8 cellular contexts compared by ENCODE assay signal in genomic region chr11:125429174-125429707, GRCh38.
DNase-seq lines count a peak whose midpoint lies in the region; ATAC-seq, FAIRE-seq and TF ChIP-seq lines count a peak whose summit lies in the region.

No MANE protein-coding gene starts in this region.

- H3K9me3 ChIP-seq in Caco-2: no peaks in the 10 kb centered on the region

- H3K27me3 ChIP-seq in Caco-2 (replicated peaks; ENCODE audit: control insufficient read depth, insufficient read depth, low read length) (peaks cover 1% of the 10 kb centered on the region; the same call in 1 of the 2 replicates), foreskin keratinocyte (no peaks in the 10 kb centered on the region)

- no peak overlapping the region for H3K4me3 Mint-ChIP-seq in Caco-2 (ENCODE audit: unreplicated experiment)

- H3K27ac Mint-ChIP-seq in Caco-2 (ENCODE audit: unreplicated experiment): no peak overlapping the region

- POLR2A ChIA-PET in Caco-2 (lab: Charles Lee): no interaction called here

- FAIRE-seq in H54 (lab: Jason Lieb, UNC): no peak

- H3K4me1 ChIP-seq in Caco-2: 0 out of 2 replicates have a peak, but pooled peaks cover 7% of the 10 kb centered on the region
- peaks cover 10% of the 10 kb centered on the region for H3K4me1 ChIP-seq in foreskin keratinocyte

- peak; percentile 76 to 78 for DNase-seq in Caco-2
- peak; percentile 45 for DNase-seq in H54 (ENCODE audit: insufficient read length, low spot score)
- peak; percentile 85 for DNase-seq in NCI-H69 (lab: John Stamatoyannopoulos, UW)
- peak; percentile 69 to 71 for DNase-seq in activated T-cell treated with anti-CD3 and anti-CD28 coated beads, Interleukin-2, amount 50 U/mL, for 48 hours
- peak in 1 of 2 donors; percentile 48 for DNase-seq in foreskin keratinocyte
- DNase-seq in posterior cingulate gyrus: peak; percentile 59 to 95 (median 80)
- no peak for DNase-seq in activated CD4-positive, CD25-positive, alpha-beta regulatory T cell treated with anti-CD3 and anti-CD28 coated beads, Interleukin-2, amount 50 U/mL, for 72 hours

- TF ChIP-seq CTCF in Caco-2 (IDR thresholded peaks at IDR 0.05; ENCODE audit: insufficient read depth in 1 of 2, low read depth in 1 of 2, low read length in 1 of 2, severe bottlenecking in 1 of 2, unreplicated experiment in 1 of 2): peak; percentile 93 to 95
- peak; percentile 82 for TF ChIP-seq CTCF in foreskin keratinocyte (conservative IDR thresholded peaks at IDR 0.05)

- no peak overlapping the region for H3K27ac ChIP-seq in foreskin keratinocyte

- H3K27me3 Mint-ChIP-seq in Caco-2 (ENCODE audit: insufficient read depth, unreplicated experiment): peaks cover 24% of the 10 kb centered on the region

- intact Hi-C loops in Caco-2 (cut with micrococcal nuclease; ENCODE audit: unreplicated experiment) (loop anchor here (1.0 to 5.0 kb wide), 3 partner anchors 338 to 467 kb away; no protein-coding TSS in a partner anchor), posterior cingulate gyrus (cut with DNase I) (loop anchor here (10.0 kb wide), 1 partner anchor 474 kb away; the partner anchor contains the start of gene CCDC15)

- CTCF ChIA-PET in Caco-2 (lab: Charles Lee): interaction anchor here (0.6 to 3.7 kb wide), 9 partner anchors 9 to 338 kb away, joined by 3 to 20 read pairs (median 3); no protein-coding TSS in a partner anchor

- no peak for TF ChIP-seq POLR2A in H54 (IDR thresholded peaks at IDR 0.05; ENCODE audit: low read depth, low read length)

- H3K4me3 ChIP-seq in Caco-2 (ENCODE audit: low read depth, low read length): no peak overlapping the region

- no TSS peak for BruUV-seq in Caco-2 (replicated peaks; lab: Mats Ljungman, UMichigan)

- peak; percentile 67 for ATAC-seq in foreskin keratinocyte
- no peak for ATAC-seq in GM21423 (IDR thresholded peaks at IDR 0.05; ENCODE audit: unreplicated experiment)

- H3K36me3 Mint-ChIP-seq in Caco-2 (ENCODE audit: insufficient read depth, unreplicated experiment): no peaks in the 10 kb centered on the region

- no peaks in the 10 kb centered on the region for H3K36me3 ChIP-seq in Caco-2 (ENCODE audit: control insufficient read depth, insufficient read depth, low read length)

- no peaks in the 10 kb centered on the region for H3K4me1 Mint-ChIP-seq in Caco-2 (ENCODE audit: low read depth, unreplicated experiment)

- H3K9me3 Mint-ChIP-seq in Caco-2 (ENCODE audit: unreplicated experiment): no peaks in the 10 kb centered on the region
